1 cellular context compared by ENCODE assay signal in genomic region chr14:55446127-55446736, GRCh38.
A peak's percentile ranks its signal among the peaks of the same experiment; 100 is the strongest.
TF ChIP-seq lines count a peak whose summit lies in the region.

No MANE protein-coding gene starts in this region.

TF ChIP-seq in K562, 482 proteins besides CTCF, POLR2A, EP300 and RAD21 (continued from another document):
- 0 out of 2 replicates have a peak, but pooled peaks have one; percentile 15 for TF ChIP-seq JUND (IDR thresholded peaks at IDR 0.05; ENCODE audit: borderline replicate concordance, low read depth, low read length)
- TF ChIP-seq JUND (tag; IDR thresholded peaks at IDR 0.05; ENCODE audit: borderline replicate concordance, low read depth, low read length) = no peak
- no peak for TF ChIP-seq OTX1 (CRISPR knock-in tag; IDR thresholded peaks at IDR 0.05)
- no peak for TF ChIP-seq ARID3A (IDR thresholded peaks at IDR 0.05; ENCODE audit: borderline replicate concordance, low read depth, low read length)
- TF ChIP-seq, protein P1, sequence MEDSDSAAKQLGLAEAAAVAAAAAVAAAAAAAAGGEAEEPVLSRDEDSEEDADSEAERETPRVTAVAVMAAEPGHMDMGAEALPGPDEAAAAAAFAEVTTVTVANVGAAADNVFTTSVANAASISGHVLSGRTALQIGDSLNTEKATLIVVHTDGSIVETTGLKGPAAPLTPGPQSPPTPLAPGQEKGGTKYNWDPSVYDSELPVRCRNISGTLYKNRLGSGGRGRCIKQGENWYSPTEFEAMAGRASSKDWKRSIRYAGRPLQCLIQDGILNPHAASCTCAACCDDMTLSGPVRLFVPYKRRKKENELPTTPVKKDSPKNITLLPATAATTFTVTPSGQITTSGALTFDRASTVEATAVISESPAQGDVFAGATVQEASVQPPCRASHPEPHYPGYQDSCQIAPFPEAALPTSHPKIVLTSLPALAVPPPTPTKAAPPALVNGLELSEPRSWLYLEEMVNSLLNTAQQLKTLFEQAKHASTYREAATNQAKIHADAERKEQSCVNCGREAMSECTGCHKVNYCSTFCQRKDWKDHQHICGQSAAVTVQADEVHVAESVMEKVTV (CRISPR knock-in tag; IDR thresholded peaks at IDR 0.05) = peak; percentile 55; the same call in 1 of the 2 replicates
- TF ChIP-seq TGIF2 (CRISPR knock-in tag; IDR thresholded peaks at IDR 0.05) = no peak
TF ChIP-seq in K562: peak in this region for 9.
